Comparison of ENCODE assay signal across 18 cellular contexts in genomic region chr16:52123063-52123839, GRCh38.
"Had no signal": no experiment of that assay in that cellular context is flagged by ENCODE, and none has a peak within 500 bp of the region (broad histone marks: within the 10 kb centered on the region; RNA-seq: fewer than 3 reads in every experiment).

No MANE protein-coding gene starts in this region.

- H3K4me1 ChIP-seq: uterus had no signal

- H2AFZ ChIP-seq: hepatocyte had no signal

- ATAC-seq: activated T-cell treated with anti-CD3 and anti-CD28 coated beads, Interleukin-2, amount 50 U/mL, for 72 hours; natural killer cell; T-helper 17 cell had no signal

- DNase-seq: activated CD4-positive, CD25-positive, alpha-beta regulatory T cell treated with anti-CD3 and anti-CD28 coated beads, Interleukin-2, amount 50 U/mL, for 72 hours; activated CD8-positive, alpha-beta memory T cell treated with anti-CD3 and anti-CD28 coated beads for 24 hours; activated effector memory CD4-positive, alpha-beta T cell treated with anti-CD3 and anti-CD28 coated beads, Interleukin-2, amount 50 U/mL, for 16 hours; activated naive CD4-positive, alpha-beta T cell treated with anti-CD3 and anti-CD28 coated beads, Interleukin-2, amount 50 U/mL, for 16 hours; activated T-cell treated with anti-CD3 and anti-CD28 coated beads, Interleukin-2, amount 50 U/mL, for 72 hours; caudate nucleus; foreskin fibroblast; natural killer cell; stimulated activated CD4-positive, alpha-beta T cell treated with anti-CD3 and anti-CD28 coated beads, Interleukin-12 subunit alpha, Interleukin-12 subunit beta, amount 100 ng/mL, for 4 hours; stimulated activated CD4-positive, alpha-beta T cell treated with anti-CD3 and anti-CD28 coated beads, Interleukin-1b, Interleukin-23, amount 100 ng/mL, for 48 hours; stimulated activated CD8-positive, alpha-beta memory T cell treated with anti-CD3 and anti-CD28 coated beads, Interleukin-4, amount 100 ng/mL, for 48 hours; stimulated activated naive CD4-positive, alpha-beta T cell; T-helper 17 cell; uterus had no signal

- H3K4me3 ChIP-seq: hepatocyte, lung, uterus had no signal

- H3K79me2 ChIP-seq: hepatocyte had no signal

- H3K4me2 ChIP-seq: hepatocyte had no signal

- H3K27me3 Mint-ChIP-seq: T-helper 17 cell had no signal

- H3K4me1 Mint-ChIP-seq: natural killer cell, T-helper 17 cell had no signal

- H3K36me3 ChIP-seq: uterus had no signal

- H3K9me3 ChIP-seq: uterus had no signal

- H3K27ac Mint-ChIP-seq: activated T-cell treated with anti-CD3 and anti-CD28 coated beads, Interleukin-2, amount 50 U/mL, for 72 hours; natural killer cell; T-helper 17 cell had no signal

- H3K4me3 Mint-ChIP-seq: activated T-cell treated with anti-CD3 and anti-CD28 coated beads, Interleukin-2, amount 50 U/mL, for 72 hours; natural killer cell; T-helper 17 cell had no signal

- H3K27me3 ChIP-seq: hepatocyte, uterus had no signal

- H3K27ac ChIP-seq: epithelial cell of prostate, hepatocyte, uterus, VCaP had no signal
